ENCODE assay signal across 8 cellular contexts in genomic region chr1:186310307-186310706, GRCh38. TPM values are rescaled to one million over a fixed set of nuclear protein-coding genes. Genes with fewer than 3 reads are reported as not detected.
"Had no signal": no experiment of that assay in that cellular context is flagged by ENCODE, and none has a peak within 500 bp of the region (broad histone marks: within the 10 kb centered on the region; RNA-seq: fewer than 3 reads in every experiment).

No MANE protein-coding gene starts in this region.

- H3K9ac ChIP-seq: GM23248 had no signal

- H3K27ac Mint-ChIP-seq: IgD-negative memory B cell had no signal

- H3K9me3 ChIP-seq: HAP-1 had no signal

- H2AFZ ChIP-seq: GM23248 had no signal

- FAIRE-seq: HepG2 had no signal

- H3K4me3 ChIP-seq: GM23248, HAP-1 had no signal

- H3K27ac ChIP-seq: GM23248, HL-60 had no signal

- DNase-seq: GM23248, GOT3, H7, KG1 had no signal

- H3K27me3 Mint-ChIP-seq: IgD-negative memory B cell had no signal

- H3K4me1 ChIP-seq: HAP-1 had no signal

- H3K4me3 Mint-ChIP-seq: IgD-negative memory B cell had no signal

- H3K9me3 Mint-ChIP-seq: IgD-negative memory B cell had no signal

RNA-seq across cellular contexts. Expression of gene PRG4, which starts 14.2 kb away (rescaled TPM):
- polyA plus RNA-seq: IgD-negative memory B cell had no signal
